20 cellular contexts compared by ENCODE assay signal in genomic region chr5:176545737-176546509, GRCh38. TPM values are rescaled to one million over a fixed set of nuclear protein-coding genes. Genes with fewer than 3 reads are reported as not detected.
A peak's percentile ranks its signal among the peaks of the same experiment; 100 is the strongest.
DNase-seq lines count a peak whose midpoint lies in the region; ATAC-seq and TF ChIP-seq lines count a peak whose summit lies in the region.
"Had no signal": no experiment of that assay in that cellular context is flagged by ENCODE, and none has a peak within 500 bp of the region (broad histone marks: within the 10 kb centered on the region; RNA-seq: fewer than 3 reads in every experiment).

No MANE protein-coding gene starts in this region.

- no peak overlapping the region for H3K27ac ChIP-seq in CD8-positive, alpha-beta T cell (ENCODE audit: low read depth, low read length)
- peak overlapping the region; percentile 99 for H3K27ac ChIP-seq in colonic mucosa
- H3K27ac ChIP-seq in naive thymus-derived CD4-positive, alpha-beta T cell (ENCODE audit: low read depth, low read length) = peak overlapping the region; percentile 44
- H3K27ac ChIP-seq in gastrocnemius medialis = no peak overlapping the region
- H3K27ac ChIP-seq: HL-60, ovary, suprapubic skin had no signal

- H3K27ac Mint-ChIP-seq in CD8-positive, alpha-beta T cell = peak overlapping the region; percentile 96
- H3K27ac Mint-ChIP-seq in naive thymus-derived CD4-positive, alpha-beta T cell = peak overlapping the region in 8 of 9 donors; percentile 46 to 94 (median 81)
- H3K27ac Mint-ChIP-seq: activated CD4-positive, alpha-beta memory T cell treated with anti-CD3 and anti-CD28 coated beads, Interleukin-2, amount 10 ng/mL, durations not matched to agents 7 days and 5 days; GM23338 had no signal

- H3K36me3 Mint-ChIP-seq in CD8-positive, alpha-beta T cell = peaks cover 6% of the 10 kb centered on the region
- peaks cover 0 to 7% (median 0%) of the 10 kb centered on the region in 5 donors for H3K36me3 Mint-ChIP-seq in naive thymus-derived CD4-positive, alpha-beta T cell

- H3K4me1 Mint-ChIP-seq in CD8-positive, alpha-beta T cell (ENCODE audit: low read depth) = peaks cover 59% of the 10 kb centered on the region
- peaks cover 32 to 68% (median 57%) of the 10 kb centered on the region in 7 donors for H3K4me1 Mint-ChIP-seq in naive thymus-derived CD4-positive, alpha-beta T cell

- H3K9ac ChIP-seq in colonic mucosa (ENCODE audit: low read depth in 2 of 2, low read length in 2 of 2) = peak overlapping the region; percentile 48 to 98

- POLR2A ChIA-PET in CD8-positive, alpha-beta T cell (lab: Charles Lee) = interaction anchor here (0.7 to 2.0 kb wide), 2 partner anchors 8 to 12 kb away, joined by 6 to 9 read pairs; partner anchors contain the start of gene RNF44
- POLR2A ChIA-PET in naive thymus-derived CD4-positive, alpha-beta T cell (lab: Charles Lee) = interaction anchor here (9.4 to 11.7 kb wide), 2 partner anchors 10 to 17 kb away, joined by 118 to 251 read pairs; partner anchors contain the start of gene RNF44

- no peaks in the 10 kb centered on the region for H3K9me3 Mint-ChIP-seq in CD8-positive, alpha-beta T cell
- H3K9me3 Mint-ChIP-seq in naive thymus-derived CD4-positive, alpha-beta T cell = no peaks in the 10 kb centered on the region
- H3K9me3 Mint-ChIP-seq: activated CD4-positive, alpha-beta memory T cell treated with anti-CD3 and anti-CD28 coated beads, Interleukin-2, amount 10 ng/mL, durations not matched to agents 7 days and 5 days; central memory CD8-positive, alpha-beta T cell; effector memory CD8-positive, alpha-beta T cell; GM23338 had no signal

- no peaks in the 10 kb centered on the region for H3K27me3 ChIP-seq in CD8-positive, alpha-beta T cell (ENCODE audit: insufficient read depth, low read length)
- H3K27me3 ChIP-seq in colonic mucosa (no peaks in the 10 kb centered on the region), gastrocnemius medialis (no peaks in the 10 kb centered on the region)
- H3K27me3 ChIP-seq in naive thymus-derived CD4-positive, alpha-beta T cell (ENCODE audit: control insufficient read depth in 2 of 2, insufficient read depth in 2 of 2, low read length in 2 of 2) = no peaks in the 10 kb centered on the region
- H3K27me3 ChIP-seq: ovary, sigmoid colon, suprapubic skin had no signal

- ATAC-seq in CD8-positive, alpha-beta T cell = no peak
- ATAC-seq in naive thymus-derived CD4-positive, alpha-beta T cell = no peak
- ATAC-seq in HG02763 (IDR thresholded peaks at IDR 0.05; ENCODE audit: unreplicated experiment) = no peak
- no peak for ATAC-seq in gastrocnemius medialis
- ATAC-seq: effector memory CD8-positive, alpha-beta T cell; GM23338 had no signal

- no peaks in the 10 kb centered on the region for H3K27me3 Mint-ChIP-seq in CD8-positive, alpha-beta T cell (ENCODE audit: low read depth)
- no peaks in the 10 kb centered on the region for H3K27me3 Mint-ChIP-seq in naive thymus-derived CD4-positive, alpha-beta T cell
- H3K27me3 Mint-ChIP-seq: activated CD4-positive, alpha-beta memory T cell treated with anti-CD3 and anti-CD28 coated beads, Interleukin-2, amount 10 ng/mL, durations not matched to agents 7 days and 5 days; central memory CD8-positive, alpha-beta T cell; effector memory CD8-positive, alpha-beta T cell had no signal

- H3K4me3 ChIP-seq in CD8-positive, alpha-beta T cell (ENCODE audit: low read depth, low read length) = no peak overlapping the region
- no peak overlapping the region for H3K4me3 ChIP-seq in colonic mucosa
- no peak overlapping the region for H3K4me3 ChIP-seq in naive thymus-derived CD4-positive, alpha-beta T cell (ENCODE audit: low read length)
- no peak overlapping the region for H3K4me3 ChIP-seq in gastrocnemius medialis
- H3K4me3 ChIP-seq: GM23338, ovary, sigmoid colon, suprapubic skin had no signal

- intact Hi-C loops in CD8-positive, alpha-beta T cell (cut with DNase I, micrococcal nuclease) = no loop called here
- intact Hi-C loops in colonic mucosa (cut with DNase I) (no loop called here), gastrocnemius medialis (cut with DNase I; ENCODE audit: low total_unique reads) (no loop called here)
- intact Hi-C loops in naive thymus-derived CD4-positive, alpha-beta T cell (cut with micrococcal nuclease) = loop anchor here in 1 of 2 donors (2.0 kb wide), 1 partner anchor 15 kb away; no protein-coding TSS in a partner anchor

- H3K4me3 Mint-ChIP-seq in CD8-positive, alpha-beta T cell = no peak overlapping the region
- peak overlapping the region in 2 of 10 donors; percentile 23 to 65 for H3K4me3 Mint-ChIP-seq in naive thymus-derived CD4-positive, alpha-beta T cell
- H3K4me3 Mint-ChIP-seq: activated CD4-positive, alpha-beta memory T cell treated with anti-CD3 and anti-CD28 coated beads, Interleukin-2, amount 10 ng/mL, durations not matched to agents 7 days and 5 days had no signal

- DNase-seq in CD8-positive, alpha-beta T cell = no peak
- DNase-seq in LoVo (ENCODE audit: low spot score) (peak; percentile 77), colonic mucosa (peak; percentile 91), SK-N-DZ (ENCODE audit: low spot score) (no peak), gastrocnemius medialis (no peak)
- no peak for DNase-seq in naive thymus-derived CD4-positive, alpha-beta T cell
- DNase-seq in stimulated activated naive CD4-positive, alpha-beta T cell treated with Interleukin-2 at 50 U/mL for 16 hours (lab: John Stamatoyannopoulos, UW) = no peak
- DNase-seq: activated CD4-positive, alpha-beta memory T cell treated with anti-CD3 and anti-CD28 coated beads, Interleukin-2, amount 10 ng/mL, durations not matched to agents 7 days and 5 days; amniotic stem cell; effector memory CD8-positive, alpha-beta T cell; NCI-H2107; NCI-H69; ovary; sigmoid colon; stimulated activated CD4-positive, alpha-beta T cell treated with anti-CD3 and anti-CD28 coated beads, Interleukin-1b, Interleukin-23, amount 100 ng/mL, for 48 hours had no signal

- in situ Hi-C loops in gastrocnemius medialis (cut with MboI; ENCODE audit: low sequenced_read_pairs in 4 of 4) = loop anchor here in 2 of 4 donors (25.0 kb wide), 3 partner anchors 109 to 466 kb away; partner anchors contain the start of genes CLTB (in 1 of the 2), FAF2 (in 1 of the 2), UIMC1 (in 1 of the 2) and ZNF346 (in 1 of the 2)

- no peak for TF ChIP-seq CTCF in CD8-positive, alpha-beta T cell (IDR thresholded peaks at IDR 0.05)
- no peak for TF ChIP-seq CTCF in colonic mucosa (IDR thresholded peaks at IDR 0.05)
- TF ChIP-seq CTCF in gastrocnemius medialis (IDR thresholded peaks at IDR 0.05 in 4 of 5, conservative IDR thresholded peaks at IDR 0.05 in 1 of 5) = no peak

- no peak for TF ChIP-seq POLR2A in gastrocnemius medialis (IDR thresholded peaks at IDR 0.05)

- CTCF ChIA-PET in CD8-positive, alpha-beta T cell (lab: Charles Lee) = interaction anchor here (1.0 kb wide), 1 partner anchor 13 kb away, joined by 3 read pairs; no protein-coding TSS in a partner anchor
- CTCF ChIA-PET in naive thymus-derived CD4-positive, alpha-beta T cell (lab: Charles Lee) = interaction anchor here (0.6 kb wide), 1 partner anchor 750 kb away, joined by 3 read pairs; no protein-coding TSS in a partner anchor

- no peaks in the 10 kb centered on the region for H3K9me3 ChIP-seq in CD8-positive, alpha-beta T cell (ENCODE audit: low read length)
- H3K9me3 ChIP-seq in colonic mucosa (no peaks in the 10 kb centered on the region), gastrocnemius medialis (no peaks in the 10 kb centered on the region)
- no peaks in the 10 kb centered on the region for H3K9me3 ChIP-seq in naive thymus-derived CD4-positive, alpha-beta T cell (ENCODE audit: control insufficient read depth in 2 of 3, low read length in 3 of 3)
- H3K9me3 ChIP-seq: ovary, sigmoid colon, suprapubic skin had no signal

- no peaks in the 10 kb centered on the region for H3K36me3 ChIP-seq in CD8-positive, alpha-beta T cell (ENCODE audit: insufficient read depth, low read length)
- H3K36me3 ChIP-seq in colonic mucosa (no peaks in the 10 kb centered on the region), gastrocnemius medialis (no peaks in the 10 kb centered on the region)
- no peaks in the 10 kb centered on the region for H3K36me3 ChIP-seq in naive thymus-derived CD4-positive, alpha-beta T cell (ENCODE audit: control insufficient read depth in 2 of 3, insufficient read depth in 3 of 3, low read length in 3 of 3)
- H3K36me3 ChIP-seq: ovary, sigmoid colon, suprapubic skin had no signal

- peaks cover 58% of the 10 kb centered on the region for H3K4me1 ChIP-seq in CD8-positive, alpha-beta T cell (ENCODE audit: insufficient read depth, low read length)
- H3K4me1 ChIP-seq in colonic mucosa = peaks cover 33% of the 10 kb centered on the region
- H3K4me1 ChIP-seq in naive thymus-derived CD4-positive, alpha-beta T cell (ENCODE audit: control insufficient read depth in 2 of 2, insufficient read depth in 2 of 2, low read length in 2 of 2) = peaks cover 23 to 34% of the 10 kb centered on the region in 2 donors
- H3K4me1 ChIP-seq in gastrocnemius medialis = peaks cover 19 to 24% of the 10 kb centered on the region in 2 donors

RNA-seq across cellular contexts. Expression of gene CDHR2, which starts 3.2 kb away (rescaled TPM):
- 1 to 10 TPM; 1.2 to 2.2 TPM for total RNA-seq in CD8-positive, alpha-beta T cell
- 10 to 100 TPM; 42.8 to 60.2 TPM for total RNA-seq in colonic mucosa
- 1 to 10 TPM; 1.0 to 3.3 (median 2.5) TPM for total RNA-seq in naive thymus-derived CD4-positive, alpha-beta T cell
- polyA plus RNA-seq in naive thymus-derived CD4-positive, alpha-beta T cell = not detected
- polyA plus RNA-seq in SK-N-DZ (2014; cell fraction: cytosol; rRNA removed) = 0.24 and 0.45 TPM in 2 replicates
- 0.33 and 1.3 TPM in 2 replicates for polyA plus RNA-seq in SK-N-DZ (2014; cell fraction: nucleus; rRNA removed)
- total RNA-seq in gastrocnemius medialis = under 1 TPM in 3 of 4 donors, not detected in 1; 0.07 to 0.27 (median 0.20) TPM
- total RNA-seq: GM23338 had no signal
- polyA plus RNA-seq: GM23338 had no signal

RNA-seq across cellular contexts. Expression of gene RNF44, which starts 8.7 kb away (rescaled TPM):
- total RNA-seq in CD8-positive, alpha-beta T cell = 100 to 1,000 TPM; 199 to 216 TPM
- total RNA-seq in colonic mucosa = 10 to 100 TPM; 58.2 to 67.5 TPM
- total RNA-seq in naive thymus-derived CD4-positive, alpha-beta T cell = 100 to 1,000 TPM; 145 to 305 (median 280) TPM
- polyA plus RNA-seq in naive thymus-derived CD4-positive, alpha-beta T cell = 1 to 10 TPM; 3.3 to 5.0 TPM
- 35.7 and 40.3 TPM in 2 replicates for polyA plus RNA-seq in SK-N-DZ (2014; cell fraction: cytosol; rRNA removed)
- 121 and 159 TPM in 2 replicates for polyA plus RNA-seq in SK-N-DZ (2014; cell fraction: nucleus; rRNA removed)
- total RNA-seq in gastrocnemius medialis = 1 to 10 TPM; 4.1 to 7.0 (median 6.7) TPM

Comparison
In these comparisons a context has a peak if more than half of its experiments do, and no peak if none do; other contexts are left out.
1. DNase-seq: peak in LoVo (single experiment) and colonic mucosa (single experiment); none in CD8-positive, alpha-beta T cell (0 of 7), naive thymus-derived CD4-positive, alpha-beta T cell (0 of 9), stimulated activated naive CD4-positive, alpha-beta T cell treated with Interleukin-2 at 50 U/mL for 16 hours (single experiment), SK-N-DZ (single experiment) and gastrocnemius medialis (0 of 2).
2. H3K27ac ChIP-seq: peak in colonic mucosa (single experiment) and naive thymus-derived CD4-positive, alpha-beta T cell (single experiment); none in CD8-positive, alpha-beta T cell (single experiment) and gastrocnemius medialis (0 of 4).
3. RNA of gene CDHR2, which starts 3.2 kb away (total RNA-seq): 42.8 to 60.2 TPM in colonic mucosa; 1.0 to 3.3 TPM in naive thymus-derived CD4-positive, alpha-beta T cell, 1.2 to 2.2 TPM in CD8-positive, alpha-beta T cell and 0.07 to 0.27 TPM in gastrocnemius medialis; every median in the first group is over 10 times any median in the second.
4. RNA of gene RNF44, which starts 8.7 kb away (total RNA-seq): 145 to 305 TPM in naive thymus-derived CD4-positive, alpha-beta T cell, 199 to 216 TPM in CD8-positive, alpha-beta T cell and 58.2 to 67.5 TPM in colonic mucosa; 4.1 to 7.0 TPM in gastrocnemius medialis; every median in the first group is over 4 times any median in the second.